Comparison of ENCODE assay signal across 23 cellular contexts in genomic region chr10:89662596-89662995, GRCh38.
"Had no signal": no experiment of that assay in that cellular context is flagged by ENCODE, and none has a peak within 500 bp of the region (broad histone marks: within the 10 kb centered on the region; RNA-seq: fewer than 3 reads in every experiment).

No MANE protein-coding gene starts in this region.

- H3K27ac ChIP-seq: lower lobe of right lung, right lobe of liver, skin epidermis, thoracic aorta, upper lobe of right lung had no signal

- H3K36me3 ChIP-seq: lower lobe of right lung, right lobe of liver, thoracic aorta, upper lobe of right lung had no signal

- H3K4me3 ChIP-seq: lower lobe of right lung, right lobe of liver, skin epidermis, thoracic aorta, upper lobe of right lung had no signal

- ATAC-seq: activated CD8-positive, alpha-beta T cell treated with anti-CD3 and anti-CD28 coated beads for 36 hours; activated naive CD4-positive, alpha-beta T cell treated with anti-CD3 and anti-CD28 coated beads, Interleukin-2, amount 50 U/mL, for 72 hours; esophagus mucosa; lower lobe of right lung; natural killer cell treated with Interleukin-12 subunit alpha and Interleukin-12 subunit beta and Interleukin-15 and Interleukin-18, amount 100 ng/mL, for 72 hours; right lobe of liver; stimulated activated naive CD8-positive, alpha-beta T cell treated with anti-CD3 and anti-CD28 coated beads, Interleukin-15, Interleukin-2, amounts not matched to agents 100 U/mL and 50 U/mL, for 24 hours; T-helper 17 cell; upper lobe of right lung had no signal

- DNase-seq: activated CD4-positive, alpha-beta T cell treated with anti-CD3 and anti-CD28 coated beads, Interleukin-2, amount 10 ng/mL, durations not matched to agents 7 days and 5 days; activated CD4-positive, CD25-positive, alpha-beta regulatory T cell treated with anti-CD3 and anti-CD28 coated beads, Interleukin-2, amount 50 U/mL, for 72 hours; activated CD8-positive, alpha-beta T cell treated with anti-CD3 and anti-CD28 coated beads for 36 hours; activated T-cell treated with anti-CD3 and anti-CD28 coated beads, Interleukin-2, amount 50 U/mL, for 48 hours; anterior cingulate cortex; endodermal cell; head of caudate nucleus; hippocampal formation; kidney; lower lobe of right lung; mesendoderm; right lobe of liver; stimulated activated CD4-positive, alpha-beta T cell treated with anti-CD3 and anti-CD28 coated beads, Interleukin-12 subunit alpha, Interleukin-12 subunit beta, amount 100 ng/mL, for 4 hours; stimulated activated CD4-positive, alpha-beta T cell treated with anti-CD3 and anti-CD28 coated beads, Interleukin-4, amount 100 ng/mL, for 1 hour; stimulated activated naive CD8-positive, alpha-beta T cell treated with anti-CD3 and anti-CD28 coated beads, Interleukin-15, Interleukin-2, amounts not matched to agents 100 U/mL and 50 U/mL, for 24 hours; T-helper 17 cell; T1000; upper lobe of right lung had no signal

- H3K9me3 ChIP-seq: lower lobe of right lung, right lobe of liver, thoracic aorta, upper lobe of right lung had no signal

- H3K27me3 ChIP-seq: right lobe of liver, upper lobe of right lung had no signal

- H3K4me1 ChIP-seq: lower lobe of right lung, right lobe of liver, upper lobe of right lung had no signal
